33 cellular contexts compared by ENCODE assay signal in genomic region chr5:111077678-111078077, GRCh38. TPM values are rescaled to one million over a fixed set of nuclear protein-coding genes. Genes with fewer than 3 reads are reported as not detected.
"Had no signal": no experiment of that assay in that cellular context is flagged by ENCODE, and none has a peak within 500 bp of the region (broad histone marks: within the 10 kb centered on the region; RNA-seq: fewer than 3 reads in every experiment).

No MANE protein-coding gene starts in this region.

- ATAC-seq: activated CD8-positive, alpha-beta T cell treated with anti-CD3 and anti-CD28 coated beads for 36 hours; activated naive CD4-positive, alpha-beta T cell treated with anti-CD3 and anti-CD28 coated beads, Interleukin-2, amount 50 U/mL, for 72 hours; activated T-cell treated with anti-CD3 and anti-CD28 coated beads, Interleukin-2, amount 50 U/mL, for 4 hours; activated T-cell treated with anti-CD3 and anti-CD28 coated beads, Interleukin-2, amount 50 U/mL, for 72 hours; activated T-helper 17 cell treated with anti-CD3 and anti-CD28 coated beads, Interleukin-2, amount 50 U/mL, for 72 hours; body of pancreas had no signal

- H3K4me1 ChIP-seq: breast epithelium had no signal

- FAIRE-seq: astrocyte, colon, TTC549 had no signal

- H3K27me3 ChIP-seq: body of pancreas, brain microvascular endothelial cell, breast epithelium had no signal

- H3K36me3 ChIP-seq: adrenal gland, brain microvascular endothelial cell, breast epithelium had no signal

- H3K27ac ChIP-seq: adrenal gland, body of pancreas, brain microvascular endothelial cell, breast epithelium, VCaP had no signal

- DNase-seq: activated B cell treated with CpG ODN at 0.5 μM for 24 hours; activated CD4-positive, alpha-beta memory T cell treated with anti-CD3 and anti-CD28 coated beads for 36 hours; activated CD4-positive, alpha-beta T cell treated with anti-CD3 and anti-CD28 coated beads for 4 hours; activated CD4-positive, alpha-beta T cell treated with anti-CD3 and anti-CD28 coated beads, Interleukin-2, amount 10 ng/mL, durations not matched to agents 24 days and 14 days; activated CD4-positive, alpha-beta T cell treated with anti-CD3 and anti-CD28 coated beads, Interleukin-2, amount 50 U/mL, for 1 hour; activated CD4-positive, alpha-beta T cell treated with anti-CD3 and anti-CD28 coated beads, Interleukin-2, amount 50 U/mL, for 4 hours; activated CD4-positive, CD25-positive, alpha-beta regulatory T cell treated with anti-CD3 and anti-CD28 coated beads, Interleukin-2, amount 50 U/mL, for 72 hours; activated CD8-positive, alpha-beta memory T cell treated with anti-CD3 and anti-CD28 coated beads, Interleukin-2, amount 50 U/mL, for 4 hours; activated CD8-positive, alpha-beta T cell treated with anti-CD3 and anti-CD28 coated beads for 36 hours; activated effector memory CD4-positive, alpha-beta T cell treated with anti-CD3 and anti-CD28 coated beads, Interleukin-2, amount 50 U/mL, for 16 hours; activated gamma-delta T cell treated with Interleukin-2 at 50 U/mL for 16 hours; activated naive CD4-positive, alpha-beta T cell; activated naive CD4-positive, alpha-beta T cell treated with anti-CD3 and anti-CD28 coated beads for 36 hours; activated naive CD4-positive, alpha-beta T cell treated with anti-CD3 and anti-CD28 coated beads, Interleukin-2, amount 50 U/mL, for 16 hours; activated naive CD8-positive, alpha-beta T cell treated with anti-CD3 and anti-CD28 coated beads for 36 hours; activated T-cell treated with anti-CD3 and anti-CD28 coated beads, Interleukin-2, amount 50 U/mL, for 4 hours; activated T-cell treated with anti-CD3 and anti-CD28 coated beads, Interleukin-2, amount 50 U/mL, for 72 hours; adrenal gland; amniotic stem cell; aorta; body of pancreas; brain microvascular endothelial cell; central memory CD4-positive, alpha-beta T cell; T-helper 2 cell; T-helper 9 cell had no signal

- H3K9me3 ChIP-seq: adrenal gland, body of pancreas, breast epithelium had no signal

- H3K4me3 ChIP-seq: adrenal gland, body of pancreas, breast epithelium had no signal

RNA-seq across cellular contexts. Expression of gene TSLP, which starts 6.2 kb away (rescaled TPM):
- total RNA-seq: activated B cell treated with CpG ODN at 0.5 μM for 24 hours, cerebellum had no signal
